18 cellular contexts compared by ENCODE assay signal in the genomic region with DNA sequence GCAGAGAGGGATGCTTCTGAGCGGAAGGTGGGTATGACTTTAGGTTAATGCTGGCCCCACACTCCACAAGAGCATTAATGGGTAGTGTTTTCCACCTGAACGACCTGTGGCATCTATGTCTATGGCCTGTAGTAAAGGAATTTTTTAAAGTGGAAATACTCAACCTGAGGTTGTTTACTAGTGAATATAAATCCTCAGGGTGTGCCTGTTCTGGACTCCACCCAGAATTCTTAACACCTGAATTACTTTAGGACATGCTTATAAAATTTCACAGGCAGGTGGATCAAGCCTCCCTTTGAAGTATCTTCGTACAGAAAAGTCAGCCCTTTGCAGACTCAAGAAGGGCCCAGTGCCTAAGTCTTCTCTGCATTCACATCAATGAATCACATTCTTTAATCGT.
"Had no signal": no experiment of that assay in that cellular context is flagged by ENCODE, and none has a peak within 500 bp of the region (broad histone marks: within the 10 kb centered on the region; RNA-seq: fewer than 3 reads in every experiment).

No MANE protein-coding gene starts in this region.

- H3K27ac Mint-ChIP-seq: activated naive CD8-positive, alpha-beta T cell had no signal

- H3K4me3 Mint-ChIP-seq: activated naive CD8-positive, alpha-beta T cell; activated T-cell treated with anti-CD3 and anti-CD28 coated beads, Interleukin-2, amount 50 U/mL, for 4 hours; immature natural killer cell; nephron progenitor cell had no signal

- H3K9me3 Mint-ChIP-seq: immature natural killer cell, nephron progenitor cell had no signal

- DNase-seq: activated CD4-positive, alpha-beta T cell treated with anti-CD3 and anti-CD28 coated beads, Interleukin-2, amount 50 U/mL, for 1 hour; activated CD4-positive, CD25-positive, alpha-beta regulatory T cell treated with anti-CD3 and anti-CD28 coated beads, Interleukin-2, amount 50 U/mL, for 72 hours; activated CD8-positive, alpha-beta memory T cell treated with anti-CD3 and anti-CD28 coated beads, Interleukin-2, amount 50 U/mL, for 4 hours; activated effector memory CD4-positive, alpha-beta T cell treated with anti-CD3 and anti-CD28 coated beads, Interleukin-2, amount 50 U/mL, for 16 hours; activated T-cell treated with anti-CD3 and anti-CD28 coated beads, Interleukin-2, amount 50 U/mL, for 4 hours; body of pancreas; heart right ventricle; immature natural killer cell; mesendoderm; nephron progenitor cell; stimulated activated CD4-positive, alpha-beta T cell treated with anti-CD3 and anti-CD28 coated beads, Interleukin-2, amount 100 ng/mL, for 24 hours; stimulated activated naive CD8-positive, alpha-beta T cell treated with anti-CD3 and anti-CD28 coated beads, Interleukin-15, Interleukin-2, amounts not matched to agents 100 U/mL and 50 U/mL, for 24 hours; substantia nigra had no signal

- ATAC-seq: activated T-cell treated with anti-CD3 and anti-CD28 coated beads, Interleukin-2, amount 50 U/mL, for 4 hours; body of pancreas; gastroesophageal sphincter; heart right ventricle; stimulated activated naive CD8-positive, alpha-beta T cell treated with anti-CD3 and anti-CD28 coated beads, Interleukin-15, Interleukin-2, amounts not matched to agents 100 U/mL and 50 U/mL, for 24 hours had no signal

- H3K27ac ChIP-seq: body of pancreas, gastroesophageal sphincter, heart right ventricle, tibial nerve, VCaP had no signal

- H3K9me3 ChIP-seq: body of pancreas, gastroesophageal sphincter, heart right ventricle, tibial nerve had no signal

- FAIRE-seq: colon had no signal

- H3K4me1 Mint-ChIP-seq: immature natural killer cell, nephron progenitor cell had no signal

- H3K4me1 ChIP-seq: gastroesophageal sphincter, heart right ventricle, tibial nerve had no signal

- H3K27me3 Mint-ChIP-seq: activated naive CD8-positive, alpha-beta T cell had no signal

- H3K4me3 ChIP-seq: body of pancreas, gastroesophageal sphincter, heart right ventricle, tibial nerve had no signal

- H3K27me3 ChIP-seq: body of pancreas, gastroesophageal sphincter, heart right ventricle, tibial nerve had no signal
